Comparison of ENCODE assay signal across 24 cellular contexts in the genomic region with DNA sequence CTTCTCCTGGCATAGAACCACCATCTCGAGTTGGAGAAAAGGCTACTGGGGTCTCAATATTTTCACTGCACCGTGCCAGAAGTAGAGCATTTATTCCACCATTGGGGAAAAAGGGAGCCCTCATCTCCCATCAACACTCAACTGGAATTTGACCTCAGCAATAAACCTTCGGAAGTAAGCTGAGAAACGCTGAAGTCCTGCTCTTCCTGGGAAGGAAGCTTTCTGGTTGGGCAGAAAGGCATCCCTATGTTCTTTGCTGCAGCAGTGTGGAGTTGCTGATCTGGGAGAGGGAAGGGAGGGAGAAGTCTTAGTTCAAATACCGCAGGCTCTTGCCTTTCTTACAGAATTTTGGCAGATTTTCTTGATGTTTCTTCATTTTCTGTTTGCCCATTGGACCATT.
"Had no signal": no experiment of that assay in that cellular context is flagged by ENCODE, and none has a peak within 500 bp of the region (broad histone marks: within the 10 kb centered on the region; RNA-seq: fewer than 3 reads in every experiment).

No MANE protein-coding gene starts in this region.

- H3K9me3 Mint-ChIP-seq: IgD-negative memory B cell had no signal

- ATAC-seq: K562 had no signal

- H3K9me3 ChIP-seq: SK-N-SH had no signal

- H3K27ac Mint-ChIP-seq: IgD-negative memory B cell had no signal

- FAIRE-seq: HTR-8/SVneo, K562, RCC 7860 had no signal

- H3K27ac ChIP-seq: HL-60, KMS-11 had no signal

- DNase-seq: MV-4-11, NCI-H1048, NCI-H1105, NCI-H1417, NCI-H1436 treated with DMSO at 0.1 percent for 48 hours, NCI-H1694 treated with DMSO at 0.1 percent for 48 hours, NCI-H1930, NCI-H2081, NCI-H2107, NCI-H2227 treated with DMSO at 0.1 percent for 48 hours, NCI-H510A, NCI-H524 treated with DMSO at 0.1 percent for 48 hours, NCI-H69, NCI-H774, Right ventricle myocardium superior, RPMI8226, SIG-M5, SK-N-SH had no signal

- H3K27me3 Mint-ChIP-seq: IgD-negative memory B cell had no signal

- H3K4me3 ChIP-seq: K562 had no signal
